ENCODE assay signal across 3 cellular contexts in the genomic region with DNA sequence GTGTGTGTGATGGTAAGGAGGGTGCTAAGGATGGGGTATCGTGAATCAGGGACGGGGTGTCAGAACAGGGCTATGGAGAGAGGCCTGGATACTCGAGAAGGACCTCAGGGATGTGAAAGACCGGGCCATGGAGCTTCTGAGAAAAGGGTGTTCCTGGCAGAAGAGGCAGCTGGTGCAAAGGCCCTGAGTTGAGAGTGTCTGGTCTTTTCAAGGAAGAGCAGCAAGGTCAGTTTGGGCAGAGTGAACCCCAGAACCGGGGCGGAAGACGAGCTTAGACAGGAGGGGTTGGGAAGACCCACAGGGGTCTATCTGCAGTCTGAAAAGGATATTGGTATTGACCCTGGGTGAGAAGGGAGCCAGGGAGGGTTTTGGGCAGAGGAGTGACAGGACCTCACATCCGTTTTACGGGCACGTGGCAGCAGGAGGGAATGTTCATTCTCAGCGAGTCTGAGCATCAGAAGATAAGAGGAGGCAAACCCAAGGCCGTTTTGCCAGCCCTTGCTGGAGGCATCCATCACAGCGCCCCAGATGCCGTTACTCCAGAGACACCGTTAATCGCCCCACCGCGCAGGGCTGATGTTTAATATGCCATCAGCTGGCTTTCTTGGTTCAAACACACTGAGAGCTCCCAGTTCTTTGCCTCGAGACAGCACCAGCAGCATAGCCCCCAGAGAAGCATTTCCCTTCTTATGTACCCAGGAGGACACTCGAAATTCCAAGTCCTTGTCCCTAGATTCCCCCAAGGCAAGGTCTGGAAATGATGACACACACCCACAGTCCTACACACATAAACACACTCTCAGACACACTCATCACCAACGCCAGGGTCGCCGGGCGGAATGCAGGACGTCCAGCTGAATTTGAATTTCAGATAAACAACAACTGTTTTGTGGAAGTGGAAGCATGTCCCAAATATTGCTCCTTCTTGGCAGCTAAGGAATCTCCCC.
TF ChIP-seq lines count a peak whose summit lies in the region.

No MANE protein-coding gene starts in this region.

TF ChIP-seq in liver, 16 proteins besides CTCF, POLR2A, EP300 and RAD21:
- TF ChIP-seq NR2F2 (IDR thresholded peaks at IDR 0.05) (no peak), SP1 (IDR thresholded peaks at IDR 0.05) (no peak), RXRA (IDR thresholded peaks at IDR 0.05) (peak in 1 of 2 donors; percentile 33)

TF ChIP-seq in HepG2, 621 proteins besides CTCF, POLR2A, EP300 and RAD21 (continues in another document):
- TF ChIP-seq, protein P1, sequence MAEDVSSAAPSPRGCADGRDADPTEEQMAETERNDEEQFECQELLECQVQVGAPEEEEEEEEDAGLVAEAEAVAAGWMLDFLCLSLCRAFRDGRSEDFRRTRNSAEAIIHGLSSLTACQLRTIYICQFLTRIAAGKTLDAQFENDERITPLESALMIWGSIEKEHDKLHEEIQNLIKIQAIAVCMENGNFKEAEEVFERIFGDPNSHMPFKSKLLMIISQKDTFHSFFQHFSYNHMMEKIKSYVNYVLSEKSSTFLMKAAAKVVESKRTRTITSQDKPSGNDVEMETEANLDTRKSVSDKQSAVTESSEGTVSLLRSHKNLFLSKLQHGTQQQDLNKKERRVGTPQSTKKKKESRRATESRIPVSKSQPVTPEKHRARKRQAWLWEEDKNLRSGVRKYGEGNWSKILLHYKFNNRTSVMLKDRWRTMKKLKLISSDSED (CRISPR knock-in tag; IDR thresholded peaks at IDR 0.05), result no peak
- no peak for TF ChIP-seq POGZ (CRISPR knock-in tag; IDR thresholded peaks at IDR 0.05)
- TF ChIP-seq RBM22 (optimal IDR thresholded peaks at IDR 0.05; ENCODE audit: low read length), result no peak
- no peak for TF ChIP-seq TSC22D2 (CRISPR knock-in tag; IDR thresholded peaks at IDR 0.05; ENCODE audit: borderline replicate concordance)
- TF ChIP-seq SNAI1 (CRISPR knock-in tag; IDR thresholded peaks at IDR 0.05; ENCODE audit: borderline replicate concordance), result no peak
- no peak for TF ChIP-seq ZBTB42 (CRISPR knock-in tag; IDR thresholded peaks at IDR 0.05)
- no peak for TF ChIP-seq ZFP90 (CRISPR knock-in tag; IDR thresholded peaks at IDR 0.05; ENCODE audit: borderline replicate concordance)
- TF ChIP-seq, protein P2, sequence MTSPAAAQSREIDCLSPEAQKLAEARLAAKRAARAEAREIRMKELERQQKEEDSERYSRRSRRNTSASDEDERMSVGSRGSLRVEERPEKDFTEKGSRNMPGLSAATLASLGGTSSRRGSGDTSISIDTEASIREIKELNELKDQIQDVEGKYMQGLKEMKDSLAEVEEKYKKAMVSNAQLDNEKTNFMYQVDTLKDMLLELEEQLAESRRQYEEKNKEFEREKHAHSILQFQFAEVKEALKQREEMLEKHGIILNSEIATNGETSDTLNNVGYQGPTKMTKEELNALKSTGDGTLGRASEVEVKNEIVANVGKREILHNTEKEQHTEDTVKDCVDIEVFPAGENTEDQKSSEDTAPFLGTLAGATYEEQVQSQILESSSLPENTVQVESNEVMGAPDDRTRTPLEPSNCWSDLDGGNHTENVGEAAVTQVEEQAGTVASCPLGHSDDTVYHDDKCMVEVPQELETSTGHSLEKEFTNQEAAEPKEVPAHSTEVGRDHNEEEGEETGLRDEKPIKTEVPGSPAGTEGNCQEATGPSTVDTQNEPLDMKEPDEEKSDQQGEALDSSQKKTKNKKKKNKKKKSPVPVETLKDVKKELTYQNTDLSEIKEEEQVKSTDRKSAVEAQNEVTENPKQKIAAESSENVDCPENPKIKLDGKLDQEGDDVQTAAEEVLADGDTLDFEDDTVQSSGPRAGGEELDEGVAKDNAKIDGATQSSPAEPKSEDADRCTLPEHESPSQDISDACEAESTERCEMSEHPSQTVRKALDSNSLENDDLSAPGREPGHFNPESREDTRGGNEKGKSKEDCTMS (CRISPR knock-in tag; conservative IDR thresholded peaks at IDR 0.05), result no peak
- TF ChIP-seq, protein P3, sequence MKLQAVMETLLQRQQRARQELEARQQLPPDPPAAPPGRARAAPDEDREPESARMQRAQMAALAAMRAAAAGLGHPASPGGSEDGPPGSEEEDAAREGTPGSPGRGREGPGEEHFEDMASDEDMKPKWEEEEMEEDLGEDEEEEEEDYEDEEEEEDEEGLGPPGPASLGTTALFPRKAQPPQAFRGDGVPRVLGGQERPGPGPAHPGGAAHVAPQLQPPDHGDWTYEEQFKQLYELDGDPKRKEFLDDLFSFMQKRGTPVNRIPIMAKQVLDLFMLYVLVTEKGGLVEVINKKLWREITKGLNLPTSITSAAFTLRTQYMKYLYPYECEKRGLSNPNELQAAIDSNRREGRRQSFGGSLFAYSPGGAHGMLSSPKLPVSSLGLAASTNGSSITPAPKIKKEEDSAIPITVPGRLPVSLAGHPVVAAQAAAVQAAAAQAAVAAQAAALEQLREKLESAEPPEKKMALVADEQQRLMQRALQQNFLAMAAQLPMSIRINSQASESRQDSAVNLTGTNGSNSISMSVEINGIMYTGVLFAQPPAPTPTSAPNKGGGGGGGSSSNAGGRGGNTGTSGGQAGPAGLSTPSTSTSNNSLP (IDR thresholded peaks at IDR 0.05; ENCODE audit: low read depth, low read length), result no peak
- TF ChIP-seq, protein P4, sequence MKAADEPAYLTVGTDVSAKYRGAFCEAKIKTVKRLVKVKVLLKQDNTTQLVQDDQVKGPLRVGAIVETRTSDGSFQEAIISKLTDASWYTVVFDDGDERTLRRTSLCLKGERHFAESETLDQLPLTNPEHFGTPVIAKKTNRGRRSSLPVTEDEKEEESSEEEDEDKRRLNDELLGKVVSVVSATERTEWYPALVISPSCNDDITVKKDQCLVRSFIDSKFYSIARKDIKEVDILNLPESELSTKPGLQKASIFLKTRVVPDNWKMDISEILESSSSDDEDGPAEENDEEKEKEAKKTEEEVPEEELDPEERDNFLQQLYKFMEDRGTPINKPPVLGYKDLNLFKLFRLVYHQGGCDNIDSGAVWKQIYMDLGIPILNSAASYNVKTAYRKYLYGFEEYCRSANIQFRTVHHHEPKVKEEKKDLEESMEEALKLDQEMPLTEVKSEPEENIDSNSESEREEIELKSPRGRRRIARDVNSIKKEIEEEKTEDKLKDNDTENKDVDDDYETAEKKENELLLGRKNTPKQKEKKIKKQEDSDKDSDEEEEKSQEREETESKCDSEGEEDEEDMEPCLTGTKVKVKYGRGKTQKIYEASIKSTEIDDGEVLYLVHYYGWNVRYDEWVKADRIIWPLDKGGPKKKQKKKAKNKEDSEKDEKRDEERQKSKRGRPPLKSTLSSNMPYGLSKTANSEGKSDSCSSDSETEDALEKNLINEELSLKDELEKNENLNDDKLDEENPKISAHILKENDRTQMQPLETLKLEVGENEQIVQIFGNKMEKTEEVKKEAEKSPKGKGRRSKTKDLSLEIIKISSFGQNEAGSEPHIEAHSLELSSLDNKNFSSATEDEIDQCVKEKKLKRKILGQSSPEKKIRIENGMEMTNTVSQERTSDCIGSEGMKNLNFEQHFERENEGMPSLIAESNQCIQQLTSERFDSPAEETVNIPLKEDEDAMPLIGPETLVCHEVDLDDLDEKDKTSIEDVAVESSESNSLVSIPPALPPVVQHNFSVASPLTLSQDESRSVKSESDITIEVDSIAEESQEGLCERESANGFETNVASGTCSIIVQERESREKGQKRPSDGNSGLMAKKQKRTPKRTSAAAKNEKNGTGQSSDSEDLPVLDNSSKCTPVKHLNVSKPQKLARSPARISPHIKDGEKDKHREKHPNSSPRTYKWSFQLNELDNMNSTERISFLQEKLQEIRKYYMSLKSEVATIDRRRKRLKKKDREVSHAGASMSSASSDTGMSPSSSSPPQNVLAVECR (CRISPR knock-in tag; IDR thresholded peaks at IDR 0.05; ENCODE audit: borderline replicate concordance), result no peak
- no peak for TF ChIP-seq FOSL1 (CRISPR knock-in tag; IDR thresholded peaks at IDR 0.05; ENCODE audit: borderline replicate concordance)
- no peak for TF ChIP-seq RELA (CRISPR knock-in tag; IDR thresholded peaks at IDR 0.05)
- TF ChIP-seq ZSCAN9 (CRISPR knock-in tag; IDR thresholded peaks at IDR 0.05; ENCODE audit: borderline replicate concordance), result no peak
- TF ChIP-seq ZMYM2 (CRISPR knock-in tag; IDR thresholded peaks at IDR 0.05), result no peak
- TF ChIP-seq DNMT3B (CRISPR knock-in tag; conservative IDR thresholded peaks at IDR 0.05), result no peak
- TF ChIP-seq ZMYM3 (CRISPR knock-in tag; IDR thresholded peaks at IDR 0.05), result no peak

TF ChIP-seq in H1, 55 proteins besides CTCF, POLR2A, EP300 and RAD21:
- TF ChIP-seq SAP30 (IDR thresholded peaks at IDR 0.05; ENCODE audit: insufficient read depth, insufficient replicate concordance, low read length) (no peak), GABPA (IDR thresholded peaks at IDR 0.05; ENCODE audit: borderline replicate concordance, insufficient read depth, low read length) (no peak), RFX5 (IDR thresholded peaks at IDR 0.05; ENCODE audit: borderline replicate concordance, low read depth, low read length) (no peak), BACH1 (IDR thresholded peaks at IDR 0.05; ENCODE audit: low read length) (no peak), NANOG (IDR thresholded peaks at IDR 0.05; ENCODE audit: insufficient read depth, low read depth, low read length, poor library complexity, severe bottlenecking) (no peak), CTBP2 (IDR thresholded peaks at IDR 0.05; ENCODE audit: borderline replicate concordance, insufficient read depth, insufficient read length, low read length) (no peak), CEBPB (IDR thresholded peaks at IDR 0.05; ENCODE audit: low read depth, low read length) (no peak), RXRA (IDR thresholded peaks at IDR 0.05; ENCODE audit: insufficient read depth, low read depth, low read length) (no peak), CBX8 (IDR thresholded peaks at IDR 0.05; ENCODE audit: borderline replicate concordance, low read depth, low read length) (no peak)
- TF ChIP-seq, protein P5, sequence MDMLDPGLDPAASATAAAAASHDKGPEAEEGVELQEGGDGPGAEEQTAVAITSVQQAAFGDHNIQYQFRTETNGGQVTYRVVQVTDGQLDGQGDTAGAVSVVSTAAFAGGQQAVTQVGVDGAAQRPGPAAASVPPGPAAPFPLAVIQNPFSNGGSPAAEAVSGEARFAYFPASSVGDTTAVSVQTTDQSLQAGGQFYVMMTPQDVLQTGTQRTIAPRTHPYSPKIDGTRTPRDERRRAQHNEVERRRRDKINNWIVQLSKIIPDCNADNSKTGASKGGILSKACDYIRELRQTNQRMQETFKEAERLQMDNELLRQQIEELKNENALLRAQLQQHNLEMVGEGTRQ (IDR thresholded peaks at IDR 0.05; ENCODE audit: low read length), result no peak
- TF ChIP-seq, protein P6, sequence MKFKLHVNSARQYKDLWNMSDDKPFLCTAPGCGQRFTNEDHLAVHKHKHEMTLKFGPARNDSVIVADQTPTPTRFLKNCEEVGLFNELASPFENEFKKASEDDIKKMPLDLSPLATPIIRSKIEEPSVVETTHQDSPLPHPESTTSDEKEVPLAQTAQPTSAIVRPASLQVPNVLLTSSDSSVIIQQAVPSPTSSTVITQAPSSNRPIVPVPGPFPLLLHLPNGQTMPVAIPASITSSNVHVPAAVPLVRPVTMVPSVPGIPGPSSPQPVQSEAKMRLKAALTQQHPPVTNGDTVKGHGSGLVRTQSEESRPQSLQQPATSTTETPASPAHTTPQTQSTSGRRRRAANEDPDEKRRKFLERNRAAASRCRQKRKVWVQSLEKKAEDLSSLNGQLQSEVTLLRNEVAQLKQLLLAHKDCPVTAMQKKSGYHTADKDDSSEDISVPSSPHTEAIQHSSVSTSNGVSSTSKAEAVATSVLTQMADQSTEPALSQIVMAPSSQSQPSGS (IDR thresholded peaks at IDR 0.05; ENCODE audit: low read length), result no peak
